24 cellular contexts compared by ENCODE assay signal in genomic region chr22:27716074-27716473, GRCh38.
"Had no signal": no experiment of that assay in that cellular context is flagged by ENCODE, and none has a peak within 500 bp of the region (broad histone marks: within the 10 kb centered on the region; RNA-seq: fewer than 3 reads in every experiment).

No MANE protein-coding gene starts in this region.

- H3K27ac Mint-ChIP-seq: immature natural killer cell; memory B cell; naive thymus-derived CD8-positive, alpha-beta T cell; nephron; stimulated activated naive B cell treated with anti-CD40 and anti-IgM and Interleukin-4, amounts not matched to agents 10 μg/mL and 1 μg/mL and 100 μg/mL, for 72 hours had no signal

- H3K36me3 Mint-ChIP-seq: immature natural killer cell; memory B cell; naive thymus-derived CD8-positive, alpha-beta T cell; stimulated activated naive B cell treated with anti-CD40 and anti-IgM and Interleukin-4, amounts not matched to agents 10 μg/mL and 1 μg/mL and 100 μg/mL, for 72 hours had no signal

- H3K4me1 ChIP-seq: parathyroid adenoma, right lobe of liver, uterus had no signal

- H3K79me2 ChIP-seq: parathyroid adenoma had no signal

- ATAC-seq: naive thymus-derived CD8-positive, alpha-beta T cell; psoas muscle; right lobe of liver; stimulated activated naive B cell treated with anti-CD40 and anti-IgM and Interleukin-4, amounts not matched to agents 10 μg/mL and 1 μg/mL and 100 μg/mL, for 72 hours; stimulated activated naive CD8-positive, alpha-beta T cell treated with anti-CD3 and anti-CD28 coated beads, Interleukin-15, Interleukin-2, amounts not matched to agents 100 U/mL and 50 U/mL, for 24 hours had no signal

- H3K36me3 ChIP-seq: left ventricle myocardium inferior, neutrophil, right lobe of liver, stomach, thoracic aorta, tibial artery, uterus had no signal

- H3K9me3 ChIP-seq: neutrophil, psoas muscle, right lobe of liver, thoracic aorta, tibial artery, uterus had no signal

- H3K4me1 Mint-ChIP-seq: memory B cell; naive thymus-derived CD8-positive, alpha-beta T cell had no signal

- H3K4me2 ChIP-seq: smooth muscle cell had no signal

- H3K27me3 ChIP-seq: neutrophil, right lobe of liver, stomach, tibial artery, uterus had no signal

- H3K27ac ChIP-seq: left ventricle myocardium inferior, neutrophil, parathyroid adenoma, psoas muscle, right lobe of liver, stomach, thoracic aorta, tibial artery, uterus had no signal

- H3K4me3 ChIP-seq: left ventricle myocardium inferior, psoas muscle, right lobe of liver, smooth muscle cell, stomach, thoracic aorta, tibial artery, uterus had no signal

- H2AFZ ChIP-seq: parathyroid adenoma had no signal

- DNase-seq: immature natural killer cell; kidney; left ventricle myocardium inferior; naive thymus-derived CD8-positive, alpha-beta T cell; occipital lobe; psoas muscle; right lobe of liver; stimulated activated CD4-positive, alpha-beta T cell treated with anti-CD3 and anti-CD28 coated beads, Interleukin-12 subunit alpha, Interleukin-12 subunit beta, amount 100 ng/mL, for 4 hours; stimulated activated CD4-positive, alpha-beta T cell treated with anti-CD3 and anti-CD28 coated beads, Interleukin-15, amount 100 ng/mL, for 24 hours; stimulated activated CD4-positive, alpha-beta T cell treated with anti-CD3 and anti-CD28 coated beads, Interleukin-2, amount 100 ng/mL, for 24 hours; stimulated activated CD4-positive, alpha-beta T cell treated with anti-CD3 and anti-CD28 coated beads, Interleukin-4, amount 100 ng/mL, for 1 hour; stimulated activated naive B cell treated with anti-CD40 and anti-IgM and Interleukin-4, amounts not matched to agents 10 μg/mL and 1 μg/mL and 100 μg/mL, for 72 hours; stimulated activated naive CD8-positive, alpha-beta T cell treated with anti-CD3 and anti-CD28 coated beads, Interleukin-15, Interleukin-2, amounts not matched to agents 100 U/mL and 50 U/mL, for 24 hours; stomach; tibial artery; trophoblast cell; uterus had no signal

- H3K9ac ChIP-seq: parathyroid adenoma had no signal

- H3K4me3 Mint-ChIP-seq: immature natural killer cell; memory B cell; naive thymus-derived CD8-positive, alpha-beta T cell; nephron; neural crest cell; stimulated activated naive B cell treated with anti-CD40 and anti-IgM and Interleukin-4, amounts not matched to agents 10 μg/mL and 1 μg/mL and 100 μg/mL, for 72 hours had no signal

- H3K9me3 Mint-ChIP-seq: immature natural killer cell; nephron; neural crest cell; stimulated activated naive B cell treated with anti-CD40 and anti-IgM and Interleukin-4, amounts not matched to agents 10 μg/mL and 1 μg/mL and 100 μg/mL, for 72 hours had no signal
